Comparison of ENCODE assay signal across 1 cellular context in genomic region chrX:92224406-92224805, GRCh38.
TF ChIP-seq lines count a peak whose summit lies in the region.

No MANE protein-coding gene starts in this region.

TF ChIP-seq in H1, 55 proteins besides CTCF, POLR2A, EP300 and RAD21:
- TF ChIP-seq SRF (IDR thresholded peaks at IDR 0.05; ENCODE audit: low read depth, low read length) (no peak), SIRT6 (IDR thresholded peaks at IDR 0.05; ENCODE audit: low read length) (no peak), GABPA (IDR thresholded peaks at IDR 0.05; ENCODE audit: borderline replicate concordance, insufficient read depth, low read length) (no peak), CBX5 (IDR thresholded peaks at IDR 0.05; ENCODE audit: low read depth, low read length) (no peak), CEBPB (IDR thresholded peaks at IDR 0.05; ENCODE audit: low read depth, low read length) (no peak), TAF7 (optimal IDR thresholded peaks at IDR 0.05; ENCODE audit: borderline replicate concordance, low read depth, low read length) (no peak)
